16 cellular contexts compared by ENCODE assay signal in genomic region chr16:84986102-84986501, GRCh38. TPM values are rescaled to one million over a fixed set of nuclear protein-coding genes. Genes with fewer than 3 reads are reported as not detected.
A peak's percentile ranks its signal among the peaks of the same experiment; 100 is the strongest.
DNase-seq lines count a peak whose midpoint lies in the region; ATAC-seq, FAIRE-seq and TF ChIP-seq lines count a peak whose summit lies in the region.
"Had no signal": no experiment of that assay in that cellular context is flagged by ENCODE, and none has a peak within 500 bp of the region (broad histone marks: within the 10 kb centered on the region; RNA-seq: fewer than 3 reads in every experiment).

No MANE protein-coding gene starts in this region.

- H4K20me1 ChIP-seq in SK-N-SH (ENCODE audit: insufficient read depth): no peaks in the 10 kb centered on the region

- no peak overlapping the region for H3K4me3 ChIP-seq in SK-N-SH (ENCODE audit: low read depth in 2 of 2, low read length in 1 of 2)
- no peak overlapping the region for H3K4me3 ChIP-seq in RWPE2 (ENCODE audit: severe bottlenecking)
- H3K4me3 ChIP-seq in sigmoid colon: no peak overlapping the region
- H3K4me3 ChIP-seq: pancreas had no signal

- H3K4me1 ChIP-seq in SK-N-SH (ENCODE audit: control insufficient read depth in 1 of 2, insufficient read depth in 2 of 2, low read depth in 1 of 2, low read length in 1 of 2) (peaks cover 4 to 16% of the 10 kb centered on the region in 2 experiments; a peak in 3 of 4 replicates), RWPE2 (ENCODE audit: insufficient read depth, poor library complexity, severe bottlenecking) (peaks cover 25% of the 10 kb centered on the region), sigmoid colon (peaks cover 0 to 56% (median 45%) of the 10 kb centered on the region in 4 donors), foreskin keratinocyte (peaks cover 11% of the 10 kb centered on the region)

- 0 out of 2 replicates have a peak overlapping the region, but pooled peaks have one; percentile 21 for H3K4me2 ChIP-seq in SK-N-SH

- intact Hi-C loops in sigmoid colon (cut with DNase I): no loop called here

- FAIRE-seq in GM12892 (lab: Jason Lieb, UNC): no peak
- FAIRE-seq: pancreas had no signal

- no peak overlapping the region for H2AFZ ChIP-seq in SK-N-SH (ENCODE audit: low read depth)

- peaks cover 34 to 36% of the 10 kb centered on the region in 2 experiments for H3K36me3 ChIP-seq in SK-N-SH (replicated peaks in 1 of 2; ENCODE audit: control insufficient read depth in 1 of 2, insufficient read depth in 2 of 2, low read length in 1 of 2)
- H3K36me3 ChIP-seq in RWPE2 (ENCODE audit: low read depth): peaks cover 92% of the 10 kb centered on the region
- H3K36me3 ChIP-seq in sigmoid colon: peaks cover 25 to 69% (median 37%) of the 10 kb centered on the region in 4 donors

- no peak overlapping the region for H3K27ac Mint-ChIP-seq in endothelial cell (ENCODE audit: unreplicated experiment)

- H3K27me3 Mint-ChIP-seq in endothelial cell (ENCODE audit: unreplicated experiment): peaks cover 4% of the 10 kb centered on the region
- H3K27me3 Mint-ChIP-seq: activated naive CD4-positive, alpha-beta T cell treated with anti-CD3 and anti-CD28 coated beads, Interleukin-2, amount 50 U/mL, for 24 hours had no signal

- POLR2A ChIA-PET in SK-N-SH (lab: Yijun Ruan, JAX): no interaction called here

- no peak for TF ChIP-seq POLR2A in sigmoid colon (IDR thresholded peaks at IDR 0.05)
- TF ChIP-seq POLR2A in GM12892 (IDR thresholded peaks at IDR 0.05; ENCODE audit: low read depth, low read length): no peak

- peaks cover 3% of the 10 kb centered on the region for H3K4me1 Mint-ChIP-seq in endothelial cell (ENCODE audit: unreplicated experiment)

- H3K27ac ChIP-seq in SK-N-SH (ENCODE audit: low read depth in 2 of 2, low read length in 1 of 2) (peak overlapping the region; percentile 67 to 96), RWPE2 (ENCODE audit: poor library complexity, severe bottlenecking) (peak overlapping the region; percentile 97), sigmoid colon (peak overlapping the region; percentile 83 to 91 (median 84)), foreskin keratinocyte (no peak overlapping the region)
- H3K27ac ChIP-seq: 22Rv1, pancreas had no signal

- H3K79me2 ChIP-seq in SK-N-SH (ENCODE audit: insufficient read depth): peaks cover 74% of the 10 kb centered on the region

- no peak for ATAC-seq in SK-N-SH treated with all-trans-retinoic acid at 6 μM for 48 hours
- no peak for ATAC-seq in RWPE2 (ENCODE audit: low read depth)
- ATAC-seq in foreskin keratinocyte: no peak
- ATAC-seq: pancreas had no signal

- peaks cover 15% of the 10 kb centered on the region for H3F3A ChIP-seq in SK-N-SH (replicated peaks; ENCODE audit: insufficient read depth)

- H3K9me3 Mint-ChIP-seq in endothelial cell (ENCODE audit: unreplicated experiment): no peaks in the 10 kb centered on the region
- H3K9me3 Mint-ChIP-seq: activated naive CD4-positive, alpha-beta T cell treated with anti-CD3 and anti-CD28 coated beads, Interleukin-2, amount 50 U/mL, for 24 hours had no signal

- no peaks in the 10 kb centered on the region for H3K9me2 ChIP-seq in SK-N-SH

- H3K27me3 ChIP-seq in SK-N-SH (ENCODE audit: insufficient read depth): no peaks in the 10 kb centered on the region
- no peaks in the 10 kb centered on the region for H3K27me3 ChIP-seq in RWPE2 (ENCODE audit: insufficient read depth, poor library complexity, severe bottlenecking)
- no peaks in the 10 kb centered on the region for H3K27me3 ChIP-seq in sigmoid colon
- H3K27me3 ChIP-seq in foreskin keratinocyte: no peaks in the 10 kb centered on the region
- H3K27me3 ChIP-seq: pancreas had no signal

- no peak for TF ChIP-seq RAD21 in SK-N-SH (IDR thresholded peaks at IDR 0.05; ENCODE audit: low read length)

- CTCF ChIA-PET in SK-N-SH (lab: Yijun Ruan, JAX): interaction anchor here (1.0 kb wide), 1 partner anchor 475 kb away, joined by 3 read pairs; no protein-coding TSS in a partner anchor

- DNase-seq in SK-N-SH: no peak
- DNase-seq in RWPE2 (ENCODE audit: low spot score): no peak
- DNase-seq in endothelial cell (ENCODE audit: low spot score): no peak
- no peak for DNase-seq in sigmoid colon
- DNase-seq in activated gamma-delta T cell (lab: John Stamatoyannopoulos, UW): no peak
- DNase-seq in foreskin keratinocyte: no peak
- DNase-seq in GM12892 (ENCODE audit: insufficient read length): no peak
- DNase-seq: cortex of kidney, DMS153, NCI-H1417, NCI-H774, SIG-M5 had no signal

- H3K4me3 Mint-ChIP-seq in endothelial cell (ENCODE audit: unreplicated experiment): peak overlapping the region; percentile 43
- H3K4me3 Mint-ChIP-seq: activated naive CD4-positive, alpha-beta T cell treated with anti-CD3 and anti-CD28 coated beads, Interleukin-2, amount 50 U/mL, for 24 hours had no signal

- WGBS in SK-N-SH (ENCODE audit: low lambda C conversion rate): 95% methylated on average over 21 of the region's 22 CpGs
- WGBS in sigmoid colon, 2 donors: 90 to 92% methylated on average over 22 of the region's 22 CpGs

- H3K9ac ChIP-seq in SK-N-SH: no peak overlapping the region

- peaks cover 42% of the 10 kb centered on the region for H3K36me3 Mint-ChIP-seq in endothelial cell (ENCODE audit: low read depth, unreplicated experiment)

- H3K9me3 ChIP-seq in SK-N-SH (no peaks in the 10 kb centered on the region), RWPE2 (ENCODE audit: severe bottlenecking) (no peaks in the 10 kb centered on the region), sigmoid colon (no peaks in the 10 kb centered on the region)
- H3K9me3 ChIP-seq: pancreas had no signal

- TF ChIP-seq CTCF in SK-N-SH (IDR thresholded peaks at IDR 0.05) (no peak), RWPE2 (IDR thresholded peaks at IDR 0.05; ENCODE audit: poor library complexity, severe bottlenecking) (no peak), endothelial cell (IDR thresholded peaks at IDR 0.05; ENCODE audit: unreplicated experiment) (no peak), sigmoid colon (IDR thresholded peaks at IDR 0.05) (no peak), foreskin keratinocyte (conservative IDR thresholded peaks at IDR 0.05) (no peak)

- TF ChIP-seq EP300 in SK-N-SH (IDR thresholded peaks at IDR 0.05; ENCODE audit: borderline replicate concordance in 1 of 2, low read depth in 1 of 2, low read length in 1 of 2) (no peak), sigmoid colon (IDR thresholded peaks at IDR 0.05) (no peak)

TF ChIP-seq in SK-N-SH, 30 proteins besides CTCF, POLR2A, EP300 and RAD21:
- TF ChIP-seq MEF2A (IDR thresholded peaks at IDR 0.05; ENCODE audit: borderline replicate concordance, low read depth): no peak
- TF ChIP-seq NRF1 (IDR thresholded peaks at IDR 0.05; ENCODE audit: low read depth, low read length): no peak
- no peak for TF ChIP-seq POLR2AphosphoS5 (IDR thresholded peaks at IDR 0.05; ENCODE audit: low read depth, low read length)
- no peak for TF ChIP-seq CHD2 (IDR thresholded peaks at IDR 0.05; ENCODE audit: low read length, partially characterized antibody)
- no peak for TF ChIP-seq ELF1 (IDR thresholded peaks at IDR 0.05)
TF ChIP-seq in SK-N-SH: peak in this region for 0.

TF ChIP-seq in SK-N-SH treated with all-trans-retinoic acid at 6 μM for 48 hours, 23 proteins besides CTCF, POLR2A, EP300 and RAD21 (continues in another document):
- TF ChIP-seq GLIS3 (CRISPR knock-in tag; IDR thresholded peaks at IDR 0.05) (no peak), TCF4 (CRISPR knock-in tag; IDR thresholded peaks at IDR 0.05; ENCODE audit: borderline replicate concordance) (no peak), CSDC2 (CRISPR knock-in tag; IDR thresholded peaks at IDR 0.05) (no peak), ZNF8 (CRISPR knock-in tag; IDR thresholded peaks at IDR 0.05) (no peak), POU6F1 (CRISPR knock-in tag; IDR thresholded peaks at IDR 0.05; ENCODE audit: borderline replicate concordance, low read depth) (no peak)

RNA-seq across cellular contexts. Expression of gene ZDHHC7, which starts 25.2 kb away (rescaled TPM):
- polyA plus RNA-seq in SK-N-SH (2012; rRNA removed) (69.3 and 114 TPM in 2 replicates), sigmoid colon (10 to 100 TPM; 20.8 to 40.1 (median 22.2) TPM), foreskin keratinocyte (25.7 and 31.8 TPM in 2 replicates)
- polyA plus RNA-seq in SK-N-SH (2012; cell fraction: cytosol; rRNA removed): 65.1 and 80.3 TPM in 2 replicates
- polyA plus RNA-seq in SK-N-SH (2012; cell fraction: nucleus; rRNA removed): 62.2 and 73.3 TPM in 2 replicates
- total RNA-seq in endothelial cell (ENCODE audit: unreplicated experiment) (46.5 TPM), sigmoid colon (10 to 100 TPM; 56.2 to 69.5 (median 63.7) TPM), foreskin keratinocyte (45.3 and 50.0 TPM in 2 replicates)
- 18.7 TPM for polyA plus RNA-seq in GM12892 (2012; ENCODE audit: missing spikeins)

RNA-seq across cellular contexts. Expression of gene KIAA0513, which starts 41.5 kb away (rescaled TPM):
- polyA plus RNA-seq in SK-N-SH (2012; rRNA removed): 4.8 and 6.5 TPM in 2 replicates
- polyA plus RNA-seq in SK-N-SH (2012; cell fraction: cytosol; rRNA removed): 2.8 and 3.9 TPM in 2 replicates
- 6.8 and 7.4 TPM in 2 replicates for polyA plus RNA-seq in SK-N-SH (2012; cell fraction: nucleus; rRNA removed)
- total RNA-seq in endothelial cell (ENCODE audit: unreplicated experiment): 5.5 TPM
- 10 to 100 TPM; 18.6 to 40.2 (median 26.4) TPM for total RNA-seq in sigmoid colon
- 10 to 100 TPM in 2 of 3 donors, 1 to 10 TPM in 1; 8.4 to 14.8 (median 10.6) TPM for polyA plus RNA-seq in sigmoid colon
- total RNA-seq in foreskin keratinocyte: 4.9 and 6.0 TPM in 2 replicates
- polyA plus RNA-seq in foreskin keratinocyte: 3.4 and 4.0 TPM in 2 replicates
- polyA plus RNA-seq in GM12892 (2012; ENCODE audit: missing spikeins): 3.1 TPM
